In the genomic region with DNA sequence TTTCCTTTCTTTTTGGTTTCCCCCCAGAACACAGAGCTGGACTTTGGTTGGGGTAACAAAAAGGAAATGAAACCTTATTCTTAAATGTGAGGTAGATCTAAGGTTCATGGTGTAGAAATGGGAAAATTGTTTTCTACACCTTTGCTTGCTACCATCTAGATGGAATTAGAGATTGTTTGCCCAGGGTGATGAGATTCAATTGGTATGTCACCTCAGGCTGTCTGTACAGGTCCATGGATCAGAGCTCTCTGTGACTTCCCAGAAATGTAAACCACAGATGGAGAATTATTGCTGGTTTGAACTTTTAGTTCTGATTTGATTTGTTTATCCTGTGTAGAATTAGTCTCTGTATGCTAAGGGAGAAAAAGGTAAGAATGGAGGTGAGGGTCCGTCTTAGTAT, we compare ENCODE assay signal across 20 cellular contexts.
DNase-seq lines count a peak whose midpoint lies in the region; ATAC-seq, FAIRE-seq and TF ChIP-seq lines count a peak whose summit lies in the region.
"Had no signal": no experiment of that assay in that cellular context is flagged by ENCODE, and none has a peak within 500 bp of the region (broad histone marks: within the 10 kb centered on the region; RNA-seq: fewer than 3 reads in every experiment).

No MANE protein-coding gene starts in this region.

- H3K4me1 Mint-ChIP-seq in chondrocyte (ENCODE audit: low read depth): peaks cover 66% of the 10 kb centered on the region
- no peaks in the 10 kb centered on the region for H3K4me1 Mint-ChIP-seq in activated naive CD4-positive, alpha-beta T cell treated with anti-CD3 and anti-CD28 coated beads for 36 hours (ENCODE audit: low read depth)
- H3K4me1 Mint-ChIP-seq: activated CD4-positive, alpha-beta T cell treated with anti-CD3 and anti-CD28 coated beads for 36 hours; stimulated activated naive CD8-positive, alpha-beta T cell treated with anti-CD3 and anti-CD28 coated beads, Interleukin-15, amount 100 ng/mL, for 72 hours had no signal

- H3K23ac ChIP-seq in mesendoderm (ENCODE audit: low read length): no peak overlapping the region

- H3K9ac ChIP-seq in HUES64 (ENCODE audit: low read depth, low read length) (no peak overlapping the region), mesendoderm (ENCODE audit: low read length) (no peak overlapping the region)

- no peaks in the 10 kb centered on the region for H3K27me3 Mint-ChIP-seq in chondrocyte (ENCODE audit: low read depth)
- H3K27me3 Mint-ChIP-seq in activated naive CD4-positive, alpha-beta T cell treated with anti-CD3 and anti-CD28 coated beads for 36 hours (ENCODE audit: low read depth): no peaks in the 10 kb centered on the region
- H3K27me3 Mint-ChIP-seq: activated CD4-positive, alpha-beta T cell treated with anti-CD3 and anti-CD28 coated beads for 36 hours; stimulated activated naive CD8-positive, alpha-beta T cell treated with anti-CD3 and anti-CD28 coated beads, Interleukin-15, amount 100 ng/mL, for 72 hours had no signal

- H3K27ac ChIP-seq in HUES64 (ENCODE audit: low read depth, low read length) (0 out of 2 replicates have a peak overlapping the region, but pooled peaks have one; percentile 10), mesendoderm (ENCODE audit: low read depth, low read length) (no peak overlapping the region), tibial artery (peak overlapping the region; percentile 55 to 76)
- H3K27ac ChIP-seq: left ventricle myocardium inferior, SK-N-MC had no signal

- peaks cover 9% of the 10 kb centered on the region for H3K4me1 ChIP-seq in HUES64 (ENCODE audit: insufficient read depth, low read length)
- no peaks in the 10 kb centered on the region for H3K4me1 ChIP-seq in mesendoderm (ENCODE audit: control insufficient read depth, low read depth, low read length)
- peaks cover 0 to 91% (median 26%) of the 10 kb centered on the region in 4 donors for H3K4me1 ChIP-seq in tibial artery
- H3K4me1 ChIP-seq: HAP-1 had no signal

- no CpG with 5 or more reads among the region's 1 CpG for WGBS in HUES64
- WGBS in mesendoderm (ENCODE audit: extremely low coverage, insufficient coverage, low lambda C conversion rate): no CpG with 5 or more reads among the region's 1 CpG

- no peak for DNase-seq in chondrocyte (ENCODE audit: low spot score)
- peak; percentile 40 for DNase-seq in mesendoderm
- DNase-seq in tibial artery: no peak
- no peak for DNase-seq in superior temporal gyrus (ENCODE audit: extremely low spot score)
- DNase-seq in activated naive CD4-positive, alpha-beta T cell treated with anti-CD3 and anti-CD28 coated beads for 36 hours: no peak
- DNase-seq in H54 (ENCODE audit: insufficient read length, low spot score): no peak
- DNase-seq: activated CD4-positive, alpha-beta T cell treated with anti-CD3 and anti-CD28 coated beads for 36 hours; activated CD8-positive, alpha-beta memory T cell treated with anti-CD3 and anti-CD28 coated beads, Interleukin-2, amount 50 U/mL, for 48 hours; activated naive CD4-positive, alpha-beta T cell; AML-193; COR-L47; left ventricle myocardium inferior; NCI-H187 treated with DMSO at 0.1 percent for 48 hours; NCI-H510A; stimulated activated naive CD8-positive, alpha-beta T cell treated with anti-CD3 and anti-CD28 coated beads, Interleukin-15, amount 100 ng/mL, for 72 hours; T1000 had no signal

- H3K27ac Mint-ChIP-seq in chondrocyte (ENCODE audit: unreplicated experiment): peak overlapping the region; percentile 33
- H3K27ac Mint-ChIP-seq in activated naive CD4-positive, alpha-beta T cell treated with anti-CD3 and anti-CD28 coated beads for 36 hours: no peak overlapping the region
- H3K27ac Mint-ChIP-seq: activated CD4-positive, alpha-beta T cell treated with anti-CD3 and anti-CD28 coated beads for 36 hours; stimulated activated naive CD8-positive, alpha-beta T cell treated with anti-CD3 and anti-CD28 coated beads, Interleukin-15, amount 100 ng/mL, for 72 hours had no signal

- peaks cover 3% of the 10 kb centered on the region for H3K36me3 Mint-ChIP-seq in chondrocyte (ENCODE audit: low read depth)
- H3K36me3 Mint-ChIP-seq in activated naive CD4-positive, alpha-beta T cell treated with anti-CD3 and anti-CD28 coated beads for 36 hours (ENCODE audit: low read depth): no peaks in the 10 kb centered on the region

- H3K9me3 ChIP-seq in HUES64 (ENCODE audit: insufficient read depth, low read depth, low read length): no peaks in the 10 kb centered on the region
- no peaks in the 10 kb centered on the region for H3K9me3 ChIP-seq in tibial artery
- H3K9me3 ChIP-seq: HAP-1 had no signal

- H2AK5ac ChIP-seq in mesendoderm (ENCODE audit: low read length): no peak overlapping the region

- no peak overlapping the region for H3K4me2 ChIP-seq in mesendoderm (ENCODE audit: low read length)

- intact Hi-C loops in tibial artery (cut with DNase I; ENCODE audit: low total_unique reads): no loop called here
- intact Hi-C loops in activated naive CD4-positive, alpha-beta T cell treated with anti-CD3 and anti-CD28 coated beads for 36 hours (cut with micrococcal nuclease): no loop called here

- no peaks in the 10 kb centered on the region for H3K79me1 ChIP-seq in mesendoderm (ENCODE audit: low read length)

- TF ChIP-seq CTCF in chondrocyte (IDR thresholded peaks at IDR 0.05): no peak
- no peak for TF ChIP-seq CTCF in tibial artery (IDR thresholded peaks at IDR 0.05)

- H3K4me3 ChIP-seq in HUES64 (ENCODE audit: low read length) (no peak overlapping the region), mesendoderm (ENCODE audit: low read length) (no peak overlapping the region), tibial artery (peak overlapping the region; percentile 10 to 30)
- H3K4me3 ChIP-seq: HAP-1, left ventricle myocardium inferior, SK-N-MC had no signal

- H2BK5ac ChIP-seq in mesendoderm (ENCODE audit: low read length): no peak overlapping the region

- ATAC-seq in HG03095 (IDR thresholded peaks at IDR 0.05; ENCODE audit: unreplicated experiment): no peak
- ATAC-seq: activated CD4-positive, alpha-beta T cell treated with anti-CD3 and anti-CD28 coated beads for 36 hours; stimulated activated naive CD8-positive, alpha-beta T cell treated with anti-CD3 and anti-CD28 coated beads, Interleukin-15, amount 100 ng/mL, for 72 hours had no signal

- no peak overlapping the region for H4K8ac ChIP-seq in mesendoderm (ENCODE audit: low read depth, low read length)

- no peaks in the 10 kb centered on the region for H3K36me3 ChIP-seq in HUES64 (ENCODE audit: insufficient read depth, low read length)
- H3K36me3 ChIP-seq in mesendoderm (ENCODE audit: control insufficient read depth, insufficient read depth, low read length): no peaks in the 10 kb centered on the region
- H3K36me3 ChIP-seq in tibial artery: no peaks in the 10 kb centered on the region
- H3K36me3 ChIP-seq: HAP-1, left ventricle myocardium inferior had no signal

- no peak for TF ChIP-seq POLR2A in H54 (IDR thresholded peaks at IDR 0.05; ENCODE audit: low read depth, low read length)

- H3K56ac ChIP-seq in mesendoderm (ENCODE audit: low read length): no peak overlapping the region

- no peak for FAIRE-seq in H54 (lab: Jason Lieb, UNC)

- H2BK120ac ChIP-seq in mesendoderm (ENCODE audit: low read depth, low read length): no peak overlapping the region

- no peaks in the 10 kb centered on the region for H3K79me2 ChIP-seq in mesendoderm (ENCODE audit: control insufficient read depth, insufficient read depth, low read length)

- peaks cover 4% of the 10 kb centered on the region for H3K9me3 Mint-ChIP-seq in chondrocyte (ENCODE audit: low read depth)
- peaks cover 13% of the 10 kb centered on the region for H3K9me3 Mint-ChIP-seq in activated naive CD4-positive, alpha-beta T cell treated with anti-CD3 and anti-CD28 coated beads for 36 hours

- peak overlapping the region; percentile 11 for H3K4me3 Mint-ChIP-seq in chondrocyte (ENCODE audit: unreplicated experiment)
- H3K4me3 Mint-ChIP-seq in activated naive CD4-positive, alpha-beta T cell treated with anti-CD3 and anti-CD28 coated beads for 36 hours: no peak overlapping the region
- H3K4me3 Mint-ChIP-seq: activated CD4-positive, alpha-beta T cell treated with anti-CD3 and anti-CD28 coated beads for 36 hours; stimulated activated naive CD8-positive, alpha-beta T cell treated with anti-CD3 and anti-CD28 coated beads, Interleukin-15, amount 100 ng/mL, for 72 hours had no signal

- no peak overlapping the region for H3K18ac ChIP-seq in mesendoderm (ENCODE audit: low read length)

- no peak overlapping the region for H2BK15ac ChIP-seq in mesendoderm (replicated peaks; ENCODE audit: low read depth)

- H3K27me3 ChIP-seq in HUES64 (ENCODE audit: insufficient read depth, low read length) (no peaks in the 10 kb centered on the region), mesendoderm (ENCODE audit: insufficient read depth, low read length, poor library complexity) (no peaks in the 10 kb centered on the region), tibial artery (no peaks in the 10 kb centered on the region)

- H4K5ac ChIP-seq in mesendoderm (ENCODE audit: low read length): no peak overlapping the region

- CTCF ChIA-PET in activated naive CD4-positive, alpha-beta T cell treated with anti-CD3 and anti-CD28 coated beads for 36 hours (lab: Charles Lee): interaction anchor here (0.6 to 0.7 kb wide), 2 partner anchors 12 to 196 kb away, joined by 3 to 4 read pairs; no protein-coding TSS in a partner anchor

- no peak overlapping the region for H3K4ac ChIP-seq in mesendoderm (ENCODE audit: low read depth, low read length)

Comparison
In these comparisons a context has a peak if more than half of its experiments do, and no peak if none do; other contexts are left out.
1. H3K4me3 ChIP-seq: peak in tibial artery (2 of 2); none in HUES64 (single experiment) and mesendoderm (single experiment).